In genomic region chr6:142222022-142222421, GRCh38 we compare ENCODE assay signal across 16 cellular contexts.
DNase-seq lines count a peak whose midpoint lies in the region; ATAC-seq and TF ChIP-seq lines count a peak whose summit lies in the region.
"Had no signal": no experiment of that assay in that cellular context is flagged by ENCODE, and none has a peak within 500 bp of the region (broad histone marks: within the 10 kb centered on the region; RNA-seq: fewer than 3 reads in every experiment).

No MANE protein-coding gene starts in this region.

- intact Hi-C loops in CD4-positive, alpha-beta T cell (cut with DNase I, micrococcal nuclease), result loop anchor here in 1 of 2 experiments (10.0 kb wide), 1 partner anchor 163 kb away; no protein-coding TSS in a partner anchor

- peak overlapping the region; percentile 35 for H3K4me2 ChIP-seq in parathyroid adenoma (ENCODE audit: low read length)
- H3K4me2 ChIP-seq: BLaER1 treated with 17β-estradiol and CSF1 and Interleukin-3, amounts not matched to agents 10 nM and 100 nM had no signal

- no peaks in the 10 kb centered on the region for H3K9me3 ChIP-seq in CD4-positive, alpha-beta T cell (ENCODE audit: control insufficient read depth, low read length)
- H3K9me3 ChIP-seq in parathyroid adenoma (ENCODE audit: control insufficient read depth, low read length), result no peaks in the 10 kb centered on the region

- H3K36me3 Mint-ChIP-seq in CD4-positive, alpha-beta T cell (ENCODE audit: low read depth), result peaks cover 27% of the 10 kb centered on the region

- H2AFZ ChIP-seq in parathyroid adenoma, result no peak overlapping the region

- no peaks in the 10 kb centered on the region for H3K27me3 ChIP-seq in CD4-positive, alpha-beta T cell (ENCODE audit: control insufficient read depth, insufficient read depth, low read length)
- no peaks in the 10 kb centered on the region for H3K27me3 ChIP-seq in parathyroid adenoma (ENCODE audit: control insufficient read depth, insufficient read depth, low read length)
- H3K27me3 ChIP-seq: BLaER1 treated with 17β-estradiol and CSF1 and Interleukin-3, amounts not matched to agents 10 nM and 100 nM had no signal

- peak overlapping the region; percentile 15 for H3K27ac Mint-ChIP-seq in CD4-positive, alpha-beta T cell
- H3K27ac Mint-ChIP-seq: CD4-positive, CD25-positive, alpha-beta regulatory T cell had no signal

- H3K4me1 ChIP-seq in parathyroid adenoma, result no peaks in the 10 kb centered on the region
- H3K4me1 ChIP-seq: BLaER1 treated with 17β-estradiol and CSF1 and Interleukin-3, amounts not matched to agents 10 nM and 100 nM had no signal

- no peak for DNase-seq in CD4-positive, alpha-beta T cell
- DNase-seq in epithelial cell of proximal tubule (ENCODE audit: low read depth), result peak; percentile 41
- DNase-seq in kidney tubule cell (ENCODE audit: low spot score), result peak; percentile 61
- no peak for DNase-seq in GM19240 (ENCODE audit: insufficient read length, low spot score)
- DNase-seq in T1000 (lab: John Stamatoyannopoulos, UW), result no peak
- no peak for DNase-seq in SKM-1 treated with dmso at 0.1 percent for 144 hours (lab: John Stamatoyannopoulos, UW; ENCODE audit: unreplicated experiment)
- no peak for DNase-seq in activated gamma-delta T cell treated with Interleukin-2 at 50 U/mL for 16 hours
- DNase-seq: 8988T; ACHN; Calu3; CD4-positive, CD25-positive, alpha-beta regulatory T cell; DMS 273 treated with DMSO at 0.1 percent for 48 hours; GOT3; H9 had no signal

- no peak for TF ChIP-seq CTCF in CD4-positive, alpha-beta T cell (IDR thresholded peaks at IDR 0.05)
- TF ChIP-seq CTCF in epithelial cell of proximal tubule (conservative IDR thresholded peaks at IDR 0.05; ENCODE audit: low read depth, low read length) (no peak), parathyroid adenoma (IDR thresholded peaks at IDR 0.05) (no peak)

- POLR2A ChIA-PET in CD4-positive, alpha-beta T cell (lab: Charles Lee), result no interaction called here

- no peaks in the 10 kb centered on the region for H3K9me3 Mint-ChIP-seq in CD4-positive, alpha-beta T cell
- H3K9me3 Mint-ChIP-seq: H9 had no signal

- H3K4me1 Mint-ChIP-seq in CD4-positive, alpha-beta T cell (ENCODE audit: low read depth), result no peaks in the 10 kb centered on the region
- H3K4me1 Mint-ChIP-seq: H9 had no signal

- no peaks in the 10 kb centered on the region for H3K27me3 Mint-ChIP-seq in CD4-positive, alpha-beta T cell
- H3K27me3 Mint-ChIP-seq: CD4-positive, CD25-positive, alpha-beta regulatory T cell had no signal

- CTCF ChIA-PET in CD4-positive, alpha-beta T cell (lab: Charles Lee), result interaction anchor here (1.4 kb wide), 1 partner anchor 15 kb away, joined by 5 read pairs; no protein-coding TSS in a partner anchor

- H3K4me3 ChIP-seq in epithelial cell of proximal tubule (ENCODE audit: low read depth, low read length) (no peak overlapping the region), parathyroid adenoma (ENCODE audit: low read depth, low read length) (no peak overlapping the region)
- H3K4me3 ChIP-seq: BLaER1 treated with 17β-estradiol and CSF1 and Interleukin-3, amounts not matched to agents 10 nM and 100 nM had no signal

- no peak overlapping the region for H3K9ac ChIP-seq in parathyroid adenoma
- H3K9ac ChIP-seq: BLaER1 treated with 17β-estradiol and CSF1 and Interleukin-3, amounts not matched to agents 10 nM and 100 nM had no signal

- ATAC-seq in CD4-positive, alpha-beta T cell (ENCODE audit: poor library complexity), result no peak

- H3K36me3 ChIP-seq in parathyroid adenoma (ENCODE audit: control insufficient read depth, insufficient read depth, low read length), result no peaks in the 10 kb centered on the region

- H3K79me2 ChIP-seq in parathyroid adenoma, result no peaks in the 10 kb centered on the region

- no peak overlapping the region for H3K27ac ChIP-seq in CD4-positive, alpha-beta T cell (ENCODE audit: low read depth, low read length)
- H3K27ac ChIP-seq in parathyroid adenoma, result no peak overlapping the region
- H3K27ac ChIP-seq: BLaER1 treated with 17β-estradiol and CSF1 and Interleukin-3, amounts not matched to agents 10 nM and 100 nM had no signal

- no peak overlapping the region for H3K4me3 Mint-ChIP-seq in CD4-positive, alpha-beta T cell
- H3K4me3 Mint-ChIP-seq: CD4-positive, CD25-positive, alpha-beta regulatory T cell; H9 had no signal

Comparison
In these comparisons a context has a peak if more than half of its experiments do, and no peak if none do; other contexts are left out.
1. DNase-seq: peak in epithelial cell of proximal tubule (single experiment) and kidney tubule cell (single experiment); none in CD4-positive, alpha-beta T cell (0 of 10), GM19240 (single experiment), T1000 (single experiment), SKM-1 treated with dmso at 0.1 percent for 144 hours (single experiment) and activated gamma-delta T cell treated with Interleukin-2 at 50 U/mL for 16 hours (single experiment).